15 cellular contexts compared by ENCODE assay signal in the genomic region with DNA sequence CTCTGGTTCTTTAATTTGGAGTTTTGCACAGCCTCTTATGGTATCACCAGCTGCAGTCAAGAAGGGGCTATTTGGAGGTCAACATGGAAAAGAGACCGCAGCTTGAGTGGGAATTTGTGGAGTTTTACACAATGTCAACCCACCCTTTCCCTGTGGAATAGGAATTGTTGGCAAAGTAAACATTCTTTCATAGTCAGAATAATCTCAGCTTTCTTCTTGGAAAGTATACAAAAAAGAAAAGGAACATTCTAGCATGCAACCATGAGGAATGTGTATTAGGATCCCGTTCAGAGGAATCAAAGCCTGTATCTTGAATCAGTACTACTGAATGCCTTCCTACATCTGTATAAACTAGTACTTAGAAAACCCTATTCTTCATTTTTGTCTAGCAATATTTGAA.
A peak's percentile ranks its signal among the peaks of the same experiment; 100 is the strongest.
DNase-seq lines count a peak whose midpoint lies in the region; ATAC-seq and TF ChIP-seq lines count a peak whose summit lies in the region.
"Had no signal": no experiment of that assay in that cellular context is flagged by ENCODE, and none has a peak within 500 bp of the region (broad histone marks: within the 10 kb centered on the region; RNA-seq: fewer than 3 reads in every experiment).

No MANE protein-coding gene starts in this region.

- no peaks in the 10 kb centered on the region for H3K4me1 ChIP-seq in left lung
- peaks cover 19% of the 10 kb centered on the region for H3K4me1 ChIP-seq in suprapubic skin

- H3K27ac Mint-ChIP-seq in activated T-helper 1 cell treated with anti-CD3 and anti-CD28 coated beads, Interleukin-12 subunit alpha, Interleukin-12 subunit beta, Interleukin-2, Interleukin-4 antibody, amounts not matched to agents 30 ng/mL and 10 ng/mL and 1 ng/mL, durations not matched to agents 14 hours and 24 hours and 36 hours: no peak overlapping the region
- H3K27ac Mint-ChIP-seq: memory B cell, progenitor cell of endocrine pancreas had no signal

- intact Hi-C loops in left lung (cut with DNase I): loop anchor here in 1 of 2 donors (10.0 kb wide), 1 partner anchor 158 kb away; no protein-coding TSS in a partner anchor
- intact Hi-C loops in activated T-helper 1 cell treated with anti-CD3 and anti-CD28 coated beads, Interleukin-12 subunit alpha, Interleukin-12 subunit beta, Interleukin-2, Interleukin-4 antibody, amounts not matched to agents 30 ng/mL and 10 ng/mL and 1 ng/mL, durations not matched to agents 14 hours and 24 hours and 36 hours (cut with micrococcal nuclease): no loop called here

- H3K27me3 ChIP-seq in left lung (no peaks in the 10 kb centered on the region), suprapubic skin (no peaks in the 10 kb centered on the region)

- no peaks in the 10 kb centered on the region for H3K27me3 Mint-ChIP-seq in activated T-helper 1 cell treated with anti-CD3 and anti-CD28 coated beads, Interleukin-12 subunit alpha, Interleukin-12 subunit beta, Interleukin-2, Interleukin-4 antibody, amounts not matched to agents 30 ng/mL and 10 ng/mL and 1 ng/mL, durations not matched to agents 14 hours and 24 hours and 36 hours (ENCODE audit: insufficient read depth)
- H3K27me3 Mint-ChIP-seq: memory B cell, progenitor cell of endocrine pancreas had no signal

- WGBS in suprapubic skin: 40% methylated on average over 2 of the region's 2 CpGs

- H3K9me3 ChIP-seq in left lung (no peaks in the 10 kb centered on the region), suprapubic skin (no peaks in the 10 kb centered on the region)

- ATAC-seq in left lung (peak; percentile 15), HG03159 (IDR thresholded peaks at IDR 0.05; ENCODE audit: unreplicated experiment) (no peak)
- ATAC-seq in stimulated activated naive CD8-positive, alpha-beta T cell treated with anti-CD3 and anti-CD28 coated beads, Interleukin-15, Interleukin-2, amounts not matched to agents 100 U/mL and 50 U/mL, for 24 hours: no peak
- ATAC-seq: SK-N-SH treated with all-trans-retinoic acid at 6 μM for 48 hours had no signal

- H3K4me1 Mint-ChIP-seq in activated T-helper 1 cell treated with anti-CD3 and anti-CD28 coated beads, Interleukin-12 subunit alpha, Interleukin-12 subunit beta, Interleukin-2, Interleukin-4 antibody, amounts not matched to agents 30 ng/mL and 10 ng/mL and 1 ng/mL, durations not matched to agents 14 hours and 24 hours and 36 hours (ENCODE audit: low read depth): no peaks in the 10 kb centered on the region
- H3K4me1 Mint-ChIP-seq: memory B cell had no signal

- H3K36me3 Mint-ChIP-seq in activated T-helper 1 cell treated with anti-CD3 and anti-CD28 coated beads, Interleukin-12 subunit alpha, Interleukin-12 subunit beta, Interleukin-2, Interleukin-4 antibody, amounts not matched to agents 30 ng/mL and 10 ng/mL and 1 ng/mL, durations not matched to agents 14 hours and 24 hours and 36 hours (ENCODE audit: low read depth): no peaks in the 10 kb centered on the region
- H3K36me3 Mint-ChIP-seq: memory B cell had no signal

- H3K27ac ChIP-seq in left lung (peak overlapping the region in 1 of 2 donors; percentile 22), suprapubic skin (peak overlapping the region; percentile 53)
- H3K27ac ChIP-seq: HL-60 had no signal

- no peak for TF ChIP-seq EP300 in suprapubic skin (IDR thresholded peaks at IDR 0.05)

- peaks cover 6% of the 10 kb centered on the region for H3K9me3 Mint-ChIP-seq in activated T-helper 1 cell treated with anti-CD3 and anti-CD28 coated beads, Interleukin-12 subunit alpha, Interleukin-12 subunit beta, Interleukin-2, Interleukin-4 antibody, amounts not matched to agents 30 ng/mL and 10 ng/mL and 1 ng/mL, durations not matched to agents 14 hours and 24 hours and 36 hours

- DNase-seq in H4 (ENCODE audit: low spot score): peak; percentile 11
- peak; percentile 40 for DNase-seq in choroid plexus epithelial cell (ENCODE audit: low read depth)
- DNase-seq in left lung: no peak
- no peak for DNase-seq in suprapubic skin (ENCODE audit: low spot score in 2 of 2)
- DNase-seq in stimulated activated naive CD8-positive, alpha-beta T cell treated with anti-CD3 and anti-CD28 coated beads, Interleukin-15, Interleukin-2, amounts not matched to agents 100 U/mL and 50 U/mL, for 24 hours: no peak
- no peak for DNase-seq in NCI-H2081 (lab: John Stamatoyannopoulos, UW)
- DNase-seq in activated T-helper 1 cell treated with anti-CD3 and anti-CD28 coated beads, Interleukin-12 subunit alpha, Interleukin-12 subunit beta, Interleukin-2, Interleukin-4 antibody, amounts not matched to agents 30 ng/mL and 10 ng/mL and 1 ng/mL, durations not matched to agents 14 hours and 24 hours and 36 hours (ENCODE audit: low spot score): no peak
- DNase-seq: activated CD4-positive, CD25-positive, alpha-beta regulatory T cell; activated T-cell treated with anti-CD3 and anti-CD28 coated beads, Interleukin-2, amount 50 U/mL, for 1 hour; amniotic stem cell had no signal

- TF ChIP-seq POLR2A in suprapubic skin (IDR thresholded peaks at IDR 0.05): no peak

- no peak for TF ChIP-seq CTCF in choroid plexus epithelial cell (conservative IDR thresholded peaks at IDR 0.05; ENCODE audit: low read depth, low read length)
- TF ChIP-seq CTCF in left lung (IDR thresholded peaks at IDR 0.05): no peak
- no peak for TF ChIP-seq CTCF in suprapubic skin (IDR thresholded peaks at IDR 0.05)

- no peak overlapping the region for H3K4me3 Mint-ChIP-seq in activated T-helper 1 cell treated with anti-CD3 and anti-CD28 coated beads, Interleukin-12 subunit alpha, Interleukin-12 subunit beta, Interleukin-2, Interleukin-4 antibody, amounts not matched to agents 30 ng/mL and 10 ng/mL and 1 ng/mL, durations not matched to agents 14 hours and 24 hours and 36 hours
- H3K4me3 Mint-ChIP-seq: memory B cell had no signal

- H3K4me3 ChIP-seq in choroid plexus epithelial cell (ENCODE audit: low read depth, low read length) (no peak overlapping the region), left lung (no peak overlapping the region), suprapubic skin (no peak overlapping the region)

- H3K36me3 ChIP-seq in left lung: no peaks in the 10 kb centered on the region
- no peaks in the 10 kb centered on the region for H3K36me3 ChIP-seq in suprapubic skin

Comparison
In these comparisons a context has a peak if more than half of its experiments do, and no peak if none do; other contexts are left out.
1. DNase-seq: peak in H4 (single experiment) and choroid plexus epithelial cell (single experiment); none in left lung (0 of 2), suprapubic skin (0 of 2), stimulated activated naive CD8-positive, alpha-beta T cell treated with anti-CD3 and anti-CD28 coated beads, Interleukin-15, Interleukin-2, amounts not matched to agents 100 U/mL and 50 U/mL, for 24 hours (single experiment), NCI-H2081 (0 of 2) and activated T-helper 1 cell treated with anti-CD3 and anti-CD28 coated beads, Interleukin-12 subunit alpha, Interleukin-12 subunit beta, Interleukin-2, Interleukin-4 antibody, amounts not matched to agents 30 ng/mL and 10 ng/mL and 1 ng/mL, durations not matched to agents 14 hours and 24 hours and 36 hours (single experiment).